In genomic region chr13:19634129-19634740, GRCh38 we compare ENCODE assay signal across 8 cellular contexts. TPM values are rescaled to one million over a fixed set of nuclear protein-coding genes. Genes with fewer than 3 reads are reported as not detected.
DNase-seq lines count a peak whose midpoint lies in the region; ATAC-seq and TF ChIP-seq lines count a peak whose summit lies in the region.

No MANE protein-coding gene starts in this region.

- peaks cover 26% of the 10 kb centered on the region for H3K4me1 Mint-ChIP-seq in activated CD4-positive, alpha-beta memory T cell treated with anti-CD3 and anti-CD28 coated beads, Interleukin-2, amount 10 ng/mL, durations not matched to agents 7 days and 5 days

- no peak for TF ChIP-seq CTCF in gastroesophageal sphincter (IDR thresholded peaks at IDR 0.05)

- CTCF ChIA-PET in activated CD4-positive, alpha-beta memory T cell treated with anti-CD3 and anti-CD28 coated beads, Interleukin-2, amount 10 ng/mL, durations not matched to agents 7 days and 5 days (lab: Charles Lee), result interaction anchor here (0.8 to 1.3 kb wide), 3 partner anchors 13 to 326 kb away, joined by 3 read pairs; partner anchors contain the start of gene ZMYM5

- H3K18ac ChIP-seq in neuronal stem cell (ENCODE audit: low read length), result no peak overlapping the region

- no peak overlapping the region for H2AK5ac ChIP-seq in neuronal stem cell (ENCODE audit: low read depth, low read length)

- H2BK12ac ChIP-seq in neuronal stem cell (ENCODE audit: low read length), result no peak overlapping the region

- H3K9ac ChIP-seq in neuronal stem cell (ENCODE audit: low read depth, low read length, poor library complexity), result peak overlapping the region; percentile 89

- no peak overlapping the region for H4K8ac ChIP-seq in neuronal stem cell (ENCODE audit: low read depth, low read length)

- no peak overlapping the region for H2BK5ac ChIP-seq in neuronal stem cell (ENCODE audit: low read length)

- no peaks in the 10 kb centered on the region for H3K79me1 ChIP-seq in neuronal stem cell (ENCODE audit: low read depth, low read length)

- peak overlapping the region; percentile 85 for H3K4me3 ChIP-seq in gastroesophageal sphincter
- peak overlapping the region; percentile 69 to 94 for H3K4me3 ChIP-seq in neuronal stem cell (ENCODE audit: low read length in 2 of 2)

- peaks cover 3% of the 10 kb centered on the region for H3K9me3 Mint-ChIP-seq in activated CD4-positive, alpha-beta memory T cell treated with anti-CD3 and anti-CD28 coated beads, Interleukin-2, amount 10 ng/mL, durations not matched to agents 7 days and 5 days

- H3K9me3 ChIP-seq in gastroesophageal sphincter, result no peaks in the 10 kb centered on the region
- no peaks in the 10 kb centered on the region for H3K9me3 ChIP-seq in neuronal stem cell (replicated peaks in 1 of 2; ENCODE audit: control insufficient read depth in 2 of 2, insufficient read depth in 1 of 2, low read depth in 1 of 2, low read length in 2 of 2)

- DNase-seq in AG20443 (ENCODE audit: low spot score), result peak; percentile 39
- peak; percentile 20 for DNase-seq in HK-2 (ENCODE audit: unreplicated experiment)
- peak; percentile 32 for DNase-seq in activated CD4-positive, alpha-beta memory T cell treated with anti-CD3 and anti-CD28 coated beads, Interleukin-2, amount 10 ng/mL, durations not matched to agents 7 days and 5 days
- no peak for DNase-seq in neuronal stem cell (ENCODE audit: low spot score)
- DNase-seq in cortex of kidney (lab: John Stamatoyannopoulos, UW), result no peak
- no peak for DNase-seq in NCI-H510A (lab: John Stamatoyannopoulos, UW)

- ATAC-seq in GM18907 (IDR thresholded peaks at IDR 0.05; ENCODE audit: unreplicated experiment) (peak; percentile 26), gastroesophageal sphincter (peak; percentile 39)

- peak overlapping the region; percentile 95 for H2AFZ ChIP-seq in neuronal stem cell (ENCODE audit: low read length)

- H2BK120ac ChIP-seq in neuronal stem cell (ENCODE audit: low read depth, low read length), result no peak overlapping the region

- peak overlapping the region; percentile 100 for H3K4me3 Mint-ChIP-seq in activated CD4-positive, alpha-beta memory T cell treated with anti-CD3 and anti-CD28 coated beads, Interleukin-2, amount 10 ng/mL, durations not matched to agents 7 days and 5 days

- no peak overlapping the region for H3K23ac ChIP-seq in neuronal stem cell (ENCODE audit: low read depth, low read length, poor library complexity)

- peaks cover 17% of the 10 kb centered on the region for H3K36me3 Mint-ChIP-seq in activated CD4-positive, alpha-beta memory T cell treated with anti-CD3 and anti-CD28 coated beads, Interleukin-2, amount 10 ng/mL, durations not matched to agents 7 days and 5 days (ENCODE audit: low read depth)

- H3K27ac ChIP-seq in gastroesophageal sphincter, result peak overlapping the region; percentile 90 to 96 (median 93)
- no peak overlapping the region for H3K27ac ChIP-seq in neuronal stem cell (replicated peaks; ENCODE audit: low read length)

- no peak overlapping the region for H3K14ac ChIP-seq in neuronal stem cell (ENCODE audit: low read length)

- peaks cover 0 to 7% of the 10 kb centered on the region in 2 donors for H3K36me3 ChIP-seq in gastroesophageal sphincter
- H3K36me3 ChIP-seq in neuronal stem cell (replicated peaks in 1 of 2; ENCODE audit: control insufficient read depth in 2 of 2, insufficient read depth in 2 of 2, low read length in 2 of 2), result peaks cover 0 to 24% of the 10 kb centered on the region in 2 donors

- peak overlapping the region; percentile 77 for H3K4me2 ChIP-seq in neuronal stem cell (ENCODE audit: insufficient read depth, low read length, poor library complexity, severe bottlenecking)

- H2BK15ac ChIP-seq in neuronal stem cell (ENCODE audit: low read length), result no peak overlapping the region

- no peaks in the 10 kb centered on the region for H3K27me3 Mint-ChIP-seq in activated CD4-positive, alpha-beta memory T cell treated with anti-CD3 and anti-CD28 coated beads, Interleukin-2, amount 10 ng/mL, durations not matched to agents 7 days and 5 days

- H3K4ac ChIP-seq in neuronal stem cell (ENCODE audit: low read length), result no peak overlapping the region

- no peak for TF ChIP-seq POLR2A in gastroesophageal sphincter (IDR thresholded peaks at IDR 0.05)

- H3K4me1 ChIP-seq in gastroesophageal sphincter (peaks cover 0 to 49% (median 9%) of the 10 kb centered on the region in 3 donors), neuronal stem cell (ENCODE audit: control insufficient read depth in 2 of 2, insufficient read depth in 1 of 2, low read depth in 1 of 2, low read length in 2 of 2) (peaks cover 0 to 5% of the 10 kb centered on the region in 2 donors)

- POLR2A ChIA-PET in activated CD4-positive, alpha-beta memory T cell treated with anti-CD3 and anti-CD28 coated beads, Interleukin-2, amount 10 ng/mL, durations not matched to agents 7 days and 5 days (lab: Charles Lee), result interaction anchor here (0.7 to 4.2 kb wide), 7 partner anchors 9 to 494 kb away, joined by 3 to 24 read pairs (median 3); partner anchors contain the start of genes PSPC1 and ZMYM5

- H4K91ac ChIP-seq in neuronal stem cell (ENCODE audit: low read depth, low read length, poor library complexity), result no peak overlapping the region

- no peak for TF ChIP-seq EP300 in gastroesophageal sphincter (IDR thresholded peaks at IDR 0.05)

- WGBS in gastroesophageal sphincter (ENCODE audit: low coverage in 1 of 2), 2 donors, result 0% methylated on average over 10 to 14 of the region's 14 CpGs
- WGBS in neuronal stem cell (ENCODE audit: extremely low coverage in 2 of 2, insufficient read length in 2 of 2, insufficient replicate concordance in 1 of 2), 2 donors, result no CpG with 5 or more reads among the region's 14 CpGs

- H3K27me3 ChIP-seq in gastroesophageal sphincter, result no peaks in the 10 kb centered on the region
- H3K27me3 ChIP-seq in neuronal stem cell (ENCODE audit: control insufficient read depth in 3 of 3, insufficient read depth in 3 of 3, low read depth in 1 of 3, low read length in 3 of 3), result no peaks in the 10 kb centered on the region

- peak overlapping the region; percentile 92 for H3K27ac Mint-ChIP-seq in activated CD4-positive, alpha-beta memory T cell treated with anti-CD3 and anti-CD28 coated beads, Interleukin-2, amount 10 ng/mL, durations not matched to agents 7 days and 5 days

RNA-seq across cellular contexts. Expression of gene MPHOSPH8, which starts 0.8 kb away (rescaled TPM):
- total RNA-seq in activated CD4-positive, alpha-beta memory T cell treated with anti-CD3 and anti-CD28 coated beads, Interleukin-2, amount 10 ng/mL, durations not matched to agents 7 days and 5 days, result 10 to 100 TPM; 44.4 to 47.2 TPM
- total RNA-seq in gastroesophageal sphincter, result 10 to 100 TPM; 36.1 to 49.8 (median 42.3) TPM
- 22.1 TPM for polyA plus RNA-seq in neuronal stem cell (2013, experiment 1 of 2)
- 22.6 TPM for polyA plus RNA-seq in neuronal stem cell (2013, experiment 2 of 2)

Comparison
In these comparisons a context has a peak if more than half of its experiments do, and no peak if none do; other contexts are left out.
1. DNase-seq: peak in AG20443 (single experiment), HK-2 (single experiment) and activated CD4-positive, alpha-beta memory T cell treated with anti-CD3 and anti-CD28 coated beads, Interleukin-2, amount 10 ng/mL, durations not matched to agents 7 days and 5 days (single experiment); none in neuronal stem cell (single experiment), cortex of kidney (single experiment) and NCI-H510A (single experiment).